24 cellular contexts compared by ENCODE assay signal in genomic region chr1:4599951-4600481, GRCh38. TPM values are rescaled to one million over a fixed set of nuclear protein-coding genes. Genes with fewer than 3 reads are reported as not detected.
"Had no signal": no experiment of that assay in that cellular context is flagged by ENCODE, and none has a peak within 500 bp of the region (broad histone marks: within the 10 kb centered on the region; RNA-seq: fewer than 3 reads in every experiment).

No MANE protein-coding gene starts in this region.

- H3K4me3 ChIP-seq: breast epithelium, colonic mucosa, heart right ventricle, left ventricle myocardium inferior, right lobe of liver, testis, vagina had no signal

- DNase-seq: activated CD4-positive, alpha-beta T cell treated with anti-CD3 and anti-CD28 coated beads for 1 hour; activated CD4-positive, alpha-beta T cell treated with anti-CD3 and anti-CD28 coated beads, Interleukin-2, amount 50 U/mL, for 1 hour; activated CD8-positive, alpha-beta memory T cell treated with anti-CD3 and anti-CD28 coated beads, Interleukin-2, amount 50 U/mL, for 4 hours; activated naive CD4-positive, alpha-beta T cell; activated naive CD8-positive, alpha-beta T cell treated with anti-CD3 and anti-CD28 coated beads for 36 hours; activated T-cell treated with anti-CD3 and anti-CD28 coated beads, Interleukin-2, amount 50 U/mL, for 4 hours; amniotic stem cell; colonic mucosa; heart right ventricle; left ventricle myocardium inferior; mammary epithelial cell; nucleus accumbens; right lobe of liver; small intestine; stimulated activated CD4-positive, alpha-beta T cell treated with anti-CD3 and anti-CD28 coated beads, Interleukin-15, amount 100 ng/mL, for 24 hours; stimulated activated CD4-positive, alpha-beta T cell treated with anti-CD3 and anti-CD28 coated beads, Interleukin-2, amount 100 ng/mL, for 48 hours; stimulated activated CD8-positive, alpha-beta memory T cell treated with anti-CD3 and anti-CD28 coated beads, Interleukin-4, amount 100 ng/mL, for 48 hours; stimulated activated naive B cell treated with anti-CD40 and anti-IgM and Interleukin-4, amounts not matched to agents 10 μg/mL and 1 μg/mL and 100 μg/mL, for 72 hours; T-helper 1 cell; testis; trophoblast cell had no signal

- ATAC-seq: activated T-cell treated with anti-CD3 and anti-CD28 coated beads, Interleukin-2, amount 50 U/mL, for 4 hours; heart right ventricle; stimulated activated naive B cell treated with anti-CD40 and anti-IgM and Interleukin-4, amounts not matched to agents 10 μg/mL and 1 μg/mL and 100 μg/mL, for 72 hours had no signal

RNA-seq across cellular contexts. Expression of gene AJAP1, which starts 54.4 kb away (rescaled TPM):
- total RNA-seq: activated naive CD8-positive, alpha-beta T cell treated with anti-CD3 and anti-CD28 coated beads for 36 hours; activated T-helper 2 cell treated with anti-CD3 and anti-CD28 coated beads, Interferon-gamma antibody, Interleukin-2, Interleukin-4, amounts not matched to agents 10 μg/mL and 5 μg/mL and 100 μg/mL, durations not matched to agents 14 hours and 24 hours and 36 hours had no signal
